Comparison of ENCODE assay signal across 15 cellular contexts in the genomic region with DNA sequence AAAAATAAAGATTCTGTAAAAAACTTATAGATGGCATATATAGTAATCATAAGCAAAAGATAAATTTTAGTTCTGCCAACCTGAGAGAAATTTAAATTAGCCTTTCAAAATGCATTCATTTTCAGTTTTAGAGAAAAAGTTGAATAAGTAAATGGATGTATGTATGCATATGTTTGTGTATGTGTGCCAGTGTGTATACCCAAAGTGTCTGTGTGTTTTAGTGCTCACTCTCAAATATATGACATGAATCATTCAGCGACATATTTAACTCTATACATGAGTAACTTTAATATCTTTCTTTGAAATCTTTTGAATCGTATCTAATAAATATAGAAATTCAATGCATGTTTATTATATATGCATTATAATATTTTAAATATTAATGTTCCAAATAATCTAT.
DNase-seq lines count a peak whose midpoint lies in the region; ATAC-seq and TF ChIP-seq lines count a peak whose summit lies in the region.
"Had no signal": no experiment of that assay in that cellular context is flagged by ENCODE, and none has a peak within 500 bp of the region (broad histone marks: within the 10 kb centered on the region; RNA-seq: fewer than 3 reads in every experiment).

No MANE protein-coding gene starts in this region.

- no peaks in the 10 kb centered on the region for H3K9me3 Mint-ChIP-seq in activated naive CD8-positive, alpha-beta T cell (ENCODE audit: low read depth)
- H3K9me3 Mint-ChIP-seq in activated naive CD8-positive, alpha-beta T cell treated with anti-CD3 and anti-CD28 coated beads, Interleukin-2, amount 50 U/mL, for 24 hours = peaks cover 4% of the 10 kb centered on the region
- H3K9me3 Mint-ChIP-seq: CD8-positive, alpha-beta T cell; GM23338 had no signal

- H3K36me3 Mint-ChIP-seq in activated naive CD8-positive, alpha-beta T cell = no peaks in the 10 kb centered on the region
- no peaks in the 10 kb centered on the region for H3K36me3 Mint-ChIP-seq in activated naive CD8-positive, alpha-beta T cell treated with anti-CD3 and anti-CD28 coated beads, Interleukin-2, amount 50 U/mL, for 24 hours (ENCODE audit: low read depth)
- H3K36me3 Mint-ChIP-seq: CD8-positive, alpha-beta T cell had no signal

- H3K9me3 ChIP-seq in DND-41 (ENCODE audit: insufficient read depth, low read length, severe bottlenecking) (no peaks in the 10 kb centered on the region), Karpas-422 (ENCODE audit: low read length) (no peaks in the 10 kb centered on the region), SU-DHL-6 (ENCODE audit: insufficient read depth, low read length) (no peaks in the 10 kb centered on the region)
- H3K9me3 ChIP-seq: Caco-2 had no signal

- H3K4me2 ChIP-seq in DND-41 (ENCODE audit: insufficient read depth, low read length) = peak overlapping the region; percentile 53; the same call in 1 of the 2 replicates
- peak overlapping the region; percentile 71 for H3K4me2 ChIP-seq in Karpas-422 (ENCODE audit: low read depth, low read length, poor library complexity, severe bottlenecking)
- H3K4me2 ChIP-seq in SU-DHL-6 (ENCODE audit: low read depth, low read length, poor library complexity, severe bottlenecking) = peak overlapping the region; percentile 61
- H3K4me2 ChIP-seq: GM23338 had no signal

- ATAC-seq in activated naive CD8-positive, alpha-beta T cell treated with anti-CD3 and anti-CD28 coated beads, Interleukin-2, amount 50 U/mL, for 24 hours = no peak
- 0 out of 3 replicates have a peak, but pooled peaks have one; percentile 20 for ATAC-seq in DND-41 (ENCODE audit: insufficient read depth, low read depth)
- ATAC-seq: GM23338 had no signal

- H3K4me1 ChIP-seq in DND-41 (ENCODE audit: insufficient read depth, low read length) = peaks cover 23% of the 10 kb centered on the region
- H3K4me1 ChIP-seq in Karpas-422 (ENCODE audit: low read length) = peaks cover 64% of the 10 kb centered on the region
- H3K4me1 ChIP-seq: Caco-2 had no signal

- H3K4me1 Mint-ChIP-seq in activated naive CD8-positive, alpha-beta T cell (ENCODE audit: low read depth) = peaks cover 24% of the 10 kb centered on the region
- H3K4me1 Mint-ChIP-seq in activated naive CD8-positive, alpha-beta T cell treated with anti-CD3 and anti-CD28 coated beads, Interleukin-2, amount 50 U/mL, for 24 hours = peaks cover 25% of the 10 kb centered on the region

- H3K27me3 ChIP-seq in DND-41 (ENCODE audit: insufficient read depth, low read length, poor library complexity) (no peaks in the 10 kb centered on the region), Karpas-422 (ENCODE audit: low read length) (no peaks in the 10 kb centered on the region), SU-DHL-6 (ENCODE audit: low read length) (no peaks in the 10 kb centered on the region)

- no peaks in the 10 kb centered on the region for H3K27me3 Mint-ChIP-seq in activated naive CD8-positive, alpha-beta T cell
- peaks cover 3% of the 10 kb centered on the region for H3K27me3 Mint-ChIP-seq in activated naive CD8-positive, alpha-beta T cell treated with anti-CD3 and anti-CD28 coated beads, Interleukin-2, amount 50 U/mL, for 24 hours

- no peaks in the 10 kb centered on the region for H4K20me1 ChIP-seq in DND-41 (ENCODE audit: insufficient read depth, low read length)
- no peaks in the 10 kb centered on the region for H4K20me1 ChIP-seq in Karpas-422 (ENCODE audit: insufficient read depth, low read depth, low read length)
- H4K20me1 ChIP-seq in SU-DHL-6 (ENCODE audit: low read depth, low read length) = no peaks in the 10 kb centered on the region

- H3K9me2 ChIP-seq in Karpas-422 (replicated peaks; ENCODE audit: insufficient read depth, low read length) = no peaks in the 10 kb centered on the region
- H3K9me2 ChIP-seq in SU-DHL-6 (replicated peaks; ENCODE audit: insufficient read depth, low read length) = no peaks in the 10 kb centered on the region

- H3K36me3 ChIP-seq in DND-41 (ENCODE audit: insufficient read depth, low read length) = no peaks in the 10 kb centered on the region
- peaks cover 11% of the 10 kb centered on the region; the same call in 1 of the 2 replicates for H3K36me3 ChIP-seq in Karpas-422 (ENCODE audit: insufficient read depth, low read length)
- no peaks in the 10 kb centered on the region for H3K36me3 ChIP-seq in SU-DHL-6 (ENCODE audit: low read length)

- H3K4me3 Mint-ChIP-seq in activated naive CD8-positive, alpha-beta T cell = peak overlapping the region; percentile 18
- no peak overlapping the region for H3K4me3 Mint-ChIP-seq in activated naive CD8-positive, alpha-beta T cell treated with anti-CD3 and anti-CD28 coated beads, Interleukin-2, amount 50 U/mL, for 24 hours
- H3K4me3 Mint-ChIP-seq: GM23338 had no signal

- H2AFZ ChIP-seq in DND-41 (ENCODE audit: low read depth, low read length) (no peak overlapping the region), Karpas-422 (ENCODE audit: low read length) (no peak overlapping the region), SU-DHL-6 (ENCODE audit: low read depth, low read length, severe bottlenecking) (no peak overlapping the region)
- H2AFZ ChIP-seq: GM23338 had no signal

- H3K4me3 ChIP-seq in DND-41 (ENCODE audit: low read depth in 1 of 2, low read length in 2 of 2) (no peak overlapping the region), Karpas-422 (ENCODE audit: low read length) (no peak overlapping the region), SU-DHL-6 (ENCODE audit: insufficient read depth, low read length, poor library complexity, severe bottlenecking) (peak overlapping the region; percentile 27)
- H3K4me3 ChIP-seq: GM12878, GM23338 had no signal

- no peaks in the 10 kb centered on the region for H3F3A ChIP-seq in SU-DHL-6 (ENCODE audit: insufficient read depth)

- H3K27ac ChIP-seq in DND-41 (ENCODE audit: low read length) (peak overlapping the region; percentile 84; the same call in 1 of the 2 replicates), Karpas-422 (ENCODE audit: low read length) (peak overlapping the region; percentile 99), SU-DHL-6 (ENCODE audit: low read depth, low read length) (peak overlapping the region; percentile 78)

- H3K9ac ChIP-seq in DND-41 (ENCODE audit: low read depth, low read length) = peak overlapping the region; percentile 47; the same call in 1 of the 2 replicates
- peak overlapping the region; percentile 56 for H3K9ac ChIP-seq in Karpas-422 (ENCODE audit: low read length)
- H3K9ac ChIP-seq in SU-DHL-6 (ENCODE audit: low read length) = no peak overlapping the region

- H3K79me2 ChIP-seq in DND-41 (ENCODE audit: insufficient read depth, low read length) = no peaks in the 10 kb centered on the region
- no peaks in the 10 kb centered on the region for H3K79me2 ChIP-seq in Karpas-422 (ENCODE audit: low read length)
- H3K79me2 ChIP-seq in SU-DHL-6 (ENCODE audit: insufficient read depth, low read length) = no peaks in the 10 kb centered on the region

- no peak for DNase-seq in activated naive CD8-positive, alpha-beta T cell treated with anti-CD3 and anti-CD28 coated beads, Interleukin-2, amount 50 U/mL, for 24 hours
- no peak for DNase-seq in DND-41
- DNase-seq in Karpas-422 = peak; percentile 66
- DNase-seq in NCI-H82 treated with DMSO at 0.1 percent for 48 hours (lab: John Stamatoyannopoulos, UW; ENCODE audit: unreplicated experiment) = no peak
- DNase-seq in stimulated activated CD4-positive, alpha-beta T cell treated with anti-CD3 and anti-CD28 coated beads, Interleukin-1b, Interleukin-23, amount 100 ng/mL, for 48 hours = no peak
- DNase-seq in OCI-M1 (lab: John Stamatoyannopoulos, UW) = no peak
- DNase-seq: 8988T; C1 segment of cervical spinal cord; Caco-2; CD8-positive, alpha-beta T cell; H7 had no signal

- H3K27ac Mint-ChIP-seq in activated naive CD8-positive, alpha-beta T cell = no peak overlapping the region
- no peak overlapping the region for H3K27ac Mint-ChIP-seq in activated naive CD8-positive, alpha-beta T cell treated with anti-CD3 and anti-CD28 coated beads, Interleukin-2, amount 50 U/mL, for 24 hours
- H3K27ac Mint-ChIP-seq: GM23338 had no signal

- TF ChIP-seq CTCF in DND-41 (IDR thresholded peaks at IDR 0.05; ENCODE audit: borderline replicate concordance, extremely low read depth, low read length, poor library complexity, severe bottlenecking) (no peak), SU-DHL-6 (IDR thresholded peaks at IDR 0.05; ENCODE audit: insufficient read depth, low read length, poor library complexity, severe bottlenecking) (no peak)
